In genomic region chr3:131699001-131699400, GRCh38 we compare ENCODE assay signal across 13 cellular contexts.
DNase-seq lines count a peak whose midpoint lies in the region; ATAC-seq and TF ChIP-seq lines count a peak whose summit lies in the region.
"Had no signal": no experiment of that assay in that cellular context is flagged by ENCODE, and none has a peak within 500 bp of the region (broad histone marks: within the 10 kb centered on the region; RNA-seq: fewer than 3 reads in every experiment).

No MANE protein-coding gene starts in this region.

- H3K4me3 ChIP-seq in choroid plexus epithelial cell (ENCODE audit: low read depth, low read length): no peak overlapping the region
- H3K4me3 ChIP-seq: A549, HAP-1 had no signal

- ATAC-seq in GM19452 (IDR thresholded peaks at IDR 0.05; ENCODE audit: unreplicated experiment): no peak
- no peak for ATAC-seq in stimulated activated naive B cell treated with anti-CD40 and anti-IgM and Interleukin-4, amounts not matched to agents 10 μg/mL and 1 μg/mL and 100 μg/mL, for 72 hours (replicated peaks)
- ATAC-seq: A549; CD8-positive, alpha-beta T cell had no signal

- H3K27me3 Mint-ChIP-seq in stimulated activated naive B cell treated with anti-CD40 and anti-IgM and Interleukin-4, amounts not matched to agents 10 μg/mL and 1 μg/mL and 100 μg/mL, for 72 hours: no peaks in the 10 kb centered on the region

- H3K4me1 Mint-ChIP-seq in stimulated activated naive B cell treated with anti-CD40 and anti-IgM and Interleukin-4, amounts not matched to agents 10 μg/mL and 1 μg/mL and 100 μg/mL, for 72 hours: no peaks in the 10 kb centered on the region
- H3K4me1 Mint-ChIP-seq: CD14-positive monocyte had no signal

- TF ChIP-seq POLR2A in erythroblast (IDR thresholded peaks at IDR 0.05; ENCODE audit: low read length): no peak

- peak; percentile 58 for DNase-seq in GM03348 (ENCODE audit: low spot score)
- DNase-seq in HS-5 (ENCODE audit: low read depth): peak; percentile 56
- peak; percentile 20 for DNase-seq in choroid plexus epithelial cell (ENCODE audit: low read depth)
- no peak for DNase-seq in stimulated activated naive B cell treated with anti-CD40 and anti-IgM and Interleukin-4, amounts not matched to agents 10 μg/mL and 1 μg/mL and 100 μg/mL, for 72 hours
- no peak for DNase-seq in erythroblast (lab: John Stamatoyannopoulos, UW)
- DNase-seq: CD8-positive, alpha-beta T cell; COR-L47; IMR-90; KBM-7 had no signal

- no peak overlapping the region for H3K4me3 Mint-ChIP-seq in stimulated activated naive B cell treated with anti-CD40 and anti-IgM and Interleukin-4, amounts not matched to agents 10 μg/mL and 1 μg/mL and 100 μg/mL, for 72 hours
- H3K4me3 Mint-ChIP-seq: CD14-positive monocyte; CD8-positive, alpha-beta T cell had no signal

- no peak for TF ChIP-seq CTCF in choroid plexus epithelial cell (conservative IDR thresholded peaks at IDR 0.05; ENCODE audit: low read depth, low read length)

- no peaks in the 10 kb centered on the region for H3K36me3 Mint-ChIP-seq in stimulated activated naive B cell treated with anti-CD40 and anti-IgM and Interleukin-4, amounts not matched to agents 10 μg/mL and 1 μg/mL and 100 μg/mL, for 72 hours
- H3K36me3 Mint-ChIP-seq: CD14-positive monocyte; CD8-positive, alpha-beta T cell had no signal

- H3K9me3 Mint-ChIP-seq in stimulated activated naive B cell treated with anti-CD40 and anti-IgM and Interleukin-4, amounts not matched to agents 10 μg/mL and 1 μg/mL and 100 μg/mL, for 72 hours: no peaks in the 10 kb centered on the region

- H3K27ac Mint-ChIP-seq in stimulated activated naive B cell treated with anti-CD40 and anti-IgM and Interleukin-4, amounts not matched to agents 10 μg/mL and 1 μg/mL and 100 μg/mL, for 72 hours: no peak overlapping the region
- H3K27ac Mint-ChIP-seq: CD14-positive monocyte; CD8-positive, alpha-beta T cell had no signal

Comparison
In these comparisons a context has a peak if more than half of its experiments do, and no peak if none do; other contexts are left out.
1. DNase-seq: peak in GM03348 (single experiment), HS-5 (single experiment) and choroid plexus epithelial cell (single experiment); none in stimulated activated naive B cell treated with anti-CD40 and anti-IgM and Interleukin-4, amounts not matched to agents 10 μg/mL and 1 μg/mL and 100 μg/mL, for 72 hours (single experiment) and erythroblast (0 of 2).